1 cellular context compared by ENCODE assay signal in genomic region chr13:110915057-110915873, GRCh38.
TF ChIP-seq lines count a peak whose summit lies in the region.

Gene ANKRD10 (minus strand): TSS chr13:110915069. CDS start chr13:110914934, 135 bp downstream.

TF ChIP-seq in GM12878, 131 proteins besides CTCF, POLR2A, EP300 and RAD21 (continued from another document):
- TF ChIP-seq PRDM15 (CRISPR knock-in tag; IDR thresholded peaks at IDR 0.05): no peak
- no peak for TF ChIP-seq YBX1 (IDR thresholded peaks at IDR 0.05)
- peak; percentile 38 for TF ChIP-seq RELA (IDR thresholded peaks at IDR 0.05; ENCODE audit: borderline replicate concordance, partially characterized antibody)
- no peak for TF ChIP-seq EED (IDR thresholded peaks at IDR 0.05; ENCODE audit: low read depth)
- TF ChIP-seq DPF2 (IDR thresholded peaks at IDR 0.05): 0 out of 2 replicates have a peak, but pooled peaks have one; percentile 20
- no peak for TF ChIP-seq TBL1XR1 (IDR thresholded peaks at IDR 0.05; ENCODE audit: low read depth, low read length)
- TF ChIP-seq CREB1 (IDR thresholded peaks at IDR 0.05; ENCODE audit: low read depth): 0 out of 2 replicates have a peak, but pooled peaks have one; percentile 21
- peak; percentile 79 for TF ChIP-seq IKZF1 (conservative IDR thresholded peaks at IDR 0.05)
